8 cellular contexts compared by ENCODE assay signal in genomic region chr19:52028027-52028779, GRCh38. TPM values are rescaled to one million over a fixed set of nuclear protein-coding genes. Genes with fewer than 3 reads are reported as not detected.
DNase-seq lines count a peak whose midpoint lies in the region; ATAC-seq, FAIRE-seq and TF ChIP-seq lines count a peak whose summit lies in the region.

ZNF614 (minus strand) TSS chr19:52028379; CDS start chr19:52025745, 2,634 bp downstream.

- H3K4me1 Mint-ChIP-seq in HFFc6 (ENCODE audit: low read depth) = peaks cover 17% of the 10 kb centered on the region
- H3K4me1 Mint-ChIP-seq in activated naive CD8-positive, alpha-beta T cell treated with anti-CD3 and anti-CD28 coated beads, Interleukin-2, amount 50 U/mL, for 24 hours = peaks cover 23% of the 10 kb centered on the region

- POLR2A ChIA-PET in GM10248 (lab: Yijun Ruan, JAX) = no interaction called here

- H3K36me3 Mint-ChIP-seq in HFFc6 (ENCODE audit: low read depth) = peaks cover 86% of the 10 kb centered on the region
- peaks cover 85% of the 10 kb centered on the region for H3K36me3 Mint-ChIP-seq in activated naive CD8-positive, alpha-beta T cell treated with anti-CD3 and anti-CD28 coated beads, Interleukin-2, amount 50 U/mL, for 24 hours (ENCODE audit: low read depth)

- H3K4me1 ChIP-seq in pancreas = peaks cover 0 to 6% (median 0%) of the 10 kb centered on the region in 3 donors
- peaks cover 7% of the 10 kb centered on the region in 2 donors for H3K4me1 ChIP-seq in thyroid gland

- H3K9me3 ChIP-seq in SU-DHL-6 (ENCODE audit: insufficient read depth, low read length) = peaks cover 9% of the 10 kb centered on the region; the same call in 1 of the 2 replicates
- H3K9me3 ChIP-seq in pancreas = peaks cover 0 to 4% (median 1%) of the 10 kb centered on the region in 4 donors
- no peaks in the 10 kb centered on the region for H3K9me3 ChIP-seq in thyroid gland

- ATAC-seq in activated naive CD8-positive, alpha-beta T cell treated with anti-CD3 and anti-CD28 coated beads, Interleukin-2, amount 50 U/mL, for 24 hours = peak; percentile 93
- peak; percentile 99 for ATAC-seq in Right ventricle myocardium superior (ENCODE audit: poor library complexity)
- peak; percentile 95 to 99 (median 96) for ATAC-seq in pancreas

- DNase-seq in GM10248 (ENCODE audit: extremely low spot score) (peak; percentile 92), HFFc6 (peak; percentile 88), NCI-H1092 treated with DMSO at 0.1 percent for 48 hours (lab: John Stamatoyannopoulos, UW) (peak; percentile 84), Right ventricle myocardium superior (peak; percentile 93), pancreas (peak; percentile 73 to 90 (median 81)), thyroid gland (peak; percentile 87 to 92)
- peak; percentile 86 for DNase-seq in activated naive CD8-positive, alpha-beta T cell treated with anti-CD3 and anti-CD28 coated beads, Interleukin-2, amount 50 U/mL, for 24 hours

- TF ChIP-seq CTCF in GM10248 (IDR thresholded peaks at IDR 0.05; ENCODE audit: control extremely low read depth, extremely low read depth, low read depth, missing control alignments) (no peak), HFFc6 (IDR thresholded peaks at IDR 0.05) (no peak), SU-DHL-6 (IDR thresholded peaks at IDR 0.05; ENCODE audit: insufficient read depth, low read length, poor library complexity, severe bottlenecking) (no peak), pancreas (IDR thresholded peaks at IDR 0.05) (no peak), thyroid gland (IDR thresholded peaks at IDR 0.05) (peak in 1 of 6 experiments; percentile 3)

- H3K9me3 Mint-ChIP-seq in HFFc6 = peaks cover 77% of the 10 kb centered on the region
- peaks cover 54% of the 10 kb centered on the region for H3K9me3 Mint-ChIP-seq in activated naive CD8-positive, alpha-beta T cell treated with anti-CD3 and anti-CD28 coated beads, Interleukin-2, amount 50 U/mL, for 24 hours

- no peak for FAIRE-seq in pancreas (lab: Jason Lieb, UNC)

- H3K27me3 ChIP-seq in SU-DHL-6 (ENCODE audit: low read length) = no peaks in the 10 kb centered on the region
- H3K27me3 ChIP-seq in pancreas = no peaks in the 10 kb centered on the region
- no peaks in the 10 kb centered on the region for H3K27me3 ChIP-seq in thyroid gland

- H2AFZ ChIP-seq in SU-DHL-6 (ENCODE audit: low read depth, low read length, severe bottlenecking) = peak within 1 kb of the TSS; percentile 96

- H4K20me1 ChIP-seq in SU-DHL-6 (ENCODE audit: low read depth, low read length) = no peaks in the 10 kb centered on the region

- H3K9me2 ChIP-seq in SU-DHL-6 (replicated peaks; ENCODE audit: insufficient read depth, low read length) = no peaks in the 10 kb centered on the region

- peak within 1 kb of the TSS; percentile 78 for H3K9ac ChIP-seq in SU-DHL-6 (ENCODE audit: low read length)

- intact Hi-C loops in Right ventricle myocardium superior (cut with DNase I) (no loop called here), pancreas (cut with DNase I) (no loop called here), thyroid gland (cut with DNase I) (no loop called here)

- no peaks in the 10 kb centered on the region for H3F3A ChIP-seq in SU-DHL-6 (ENCODE audit: insufficient read depth)

- WGBS in pancreas, 2 donors = 1% methylated on average over 53 of the region's 53 CpGs
- WGBS in thyroid gland, 2 donors = 0 to 1% methylated on average over 20 to 28 of the region's 53 CpGs

- peaks cover 28% of the 10 kb centered on the region for H3K79me2 ChIP-seq in SU-DHL-6 (ENCODE audit: insufficient read depth, low read length)

- H3K27me3 Mint-ChIP-seq in HFFc6 (ENCODE audit: insufficient read depth) = peaks cover 4% of the 10 kb centered on the region; the same call in 1 of the 2 replicates
- H3K27me3 Mint-ChIP-seq in activated naive CD8-positive, alpha-beta T cell treated with anti-CD3 and anti-CD28 coated beads, Interleukin-2, amount 50 U/mL, for 24 hours = no peaks in the 10 kb centered on the region

- H3K27ac Mint-ChIP-seq in HFFc6 = peak within 1 kb of the TSS; percentile 95
- peak within 1 kb of the TSS; percentile 94 for H3K27ac Mint-ChIP-seq in activated naive CD8-positive, alpha-beta T cell treated with anti-CD3 and anti-CD28 coated beads, Interleukin-2, amount 50 U/mL, for 24 hours

- peak in 1 of 2 donors; percentile 67 for TF ChIP-seq POLR2A in thyroid gland (IDR thresholded peaks at IDR 0.05)

- H3K27ac ChIP-seq in SU-DHL-6 (ENCODE audit: low read depth, low read length) = peak within 1 kb of the TSS; percentile 60
- H3K27ac ChIP-seq in pancreas = peak within 1 kb of the TSS; percentile 72 to 87 (median 84)
- H3K27ac ChIP-seq in thyroid gland = peak within 1 kb of the TSS; percentile 86 to 94 (median 94)

- H3K4me2 ChIP-seq in SU-DHL-6 (ENCODE audit: low read depth, low read length, poor library complexity, severe bottlenecking) = peak within 1 kb of the TSS; percentile 97

- H3K4me3 Mint-ChIP-seq in HFFc6 = peak within 1 kb of the TSS; percentile 93
- H3K4me3 Mint-ChIP-seq in activated naive CD8-positive, alpha-beta T cell treated with anti-CD3 and anti-CD28 coated beads, Interleukin-2, amount 50 U/mL, for 24 hours = peak within 1 kb of the TSS; percentile 92

- H3K4me3 ChIP-seq in SU-DHL-6 (ENCODE audit: insufficient read depth, low read length, poor library complexity, severe bottlenecking) (peak within 1 kb of the TSS; percentile 78), pancreas (peak within 1 kb of the TSS; percentile 55 to 75 (median 64)), thyroid gland (replicated peaks in 1 of 3) (peak within 1 kb of the TSS; percentile 51 to 71 (median 60))

- peaks cover 44% of the 10 kb centered on the region for H3K36me3 ChIP-seq in SU-DHL-6 (ENCODE audit: low read length)
- peaks cover 0 to 23% (median 18%) of the 10 kb centered on the region in 3 donors for H3K36me3 ChIP-seq in pancreas
- H3K36me3 ChIP-seq in thyroid gland = peaks cover 25 to 26% of the 10 kb centered on the region in 2 donors

- CTCF ChIA-PET in GM10248 (lab: Yijun Ruan, JAX) = no interaction called here

RNA-seq across cellular contexts. Expression of gene ZNF614, which starts in this region (rescaled TPM):
- 1 to 10 TPM; 4.1 to 7.2 (median 5.3) TPM for total RNA-seq in HFFc6 (2021; fragmentation: NEBNext Ultra II Directional; extraction: Animal tissue kit (Norgen Biotek cat#: 25700))
- 5.3 TPM for total RNA-seq in Right ventricle myocardium superior
- 1 to 10 TPM; 1.5 to 4.2 (median 2.1) TPM for total RNA-seq in pancreas
- polyA plus RNA-seq in pancreas = 1 to 10 TPM; 1.3 to 4.0 TPM
- 10 to 100 TPM; 10.6 to 17.6 (median 14.0) TPM for total RNA-seq in thyroid gland

Comparison
In these comparisons a context has a peak if more than half of its experiments do, and no peak if none do; other contexts are left out.
1. Peak in every context shown above with its lines: DNase-seq, ATAC-seq, H3K4me3 ChIP-seq and H3K27ac ChIP-seq.